Comparison of ENCODE assay signal across 8 cellular contexts in genomic region chr19:10517361-10517759, GRCh38. TPM values are rescaled to one million over a fixed set of nuclear protein-coding genes. Genes with fewer than 3 reads are reported as not detected.
DNase-seq lines count a peak whose midpoint lies in the region; ATAC-seq and TF ChIP-seq lines count a peak whose summit lies in the region.

S1PR5 (minus strand) TSS chr19:10517447; CDS start chr19:10515011, 2,436 bp downstream.

- no peaks in the 10 kb centered on the region for H3F3A ChIP-seq in DOHH2 (ENCODE audit: control insufficient read depth, insufficient read depth)

- H3K27me3 ChIP-seq in DOHH2 (ENCODE audit: control insufficient read depth, low read length) (peaks cover 46% of the 10 kb centered on the region), layer of hippocampus (ENCODE audit: control insufficient read depth, insufficient read depth, low read length) (peaks cover 6% of the 10 kb centered on the region), thymus (ENCODE audit: control insufficient read depth, insufficient read depth) (peaks cover 72% of the 10 kb centered on the region)

- WGBS in thymus, result 6% methylated on average over 39 of the region's 39 CpGs

- H3K36me3 Mint-ChIP-seq in brain, result no peaks in the 10 kb centered on the region

- H3K27ac Mint-ChIP-seq in brain, result peak within 1 kb of the TSS in 2 of 5 experiments; percentile 8 to 52

- H3K9me3 Mint-ChIP-seq in brain, result peaks cover 0 to 7% (median 4%) of the 10 kb centered on the region in 5 experiments

- no peak for DNase-seq in NB4 (ENCODE audit: low read depth)
- DNase-seq in NCI-H128 (lab: John Stamatoyannopoulos, UW; ENCODE audit: unreplicated experiment), result no peak

- H3K4me2 ChIP-seq in DOHH2 (ENCODE audit: low read length), result peak within 1 kb of the TSS; percentile 28

- H3K36me3 ChIP-seq in DOHH2 (ENCODE audit: control insufficient read depth, low read length) (no peaks in the 10 kb centered on the region), thymus (ENCODE audit: control insufficient read depth, insufficient read depth) (no peaks in the 10 kb centered on the region)

- no peaks in the 10 kb centered on the region for H3K79me2 ChIP-seq in DOHH2 (ENCODE audit: control insufficient read depth, low read length)

- H3K4me1 ChIP-seq in DOHH2 (ENCODE audit: control insufficient read depth, low read length), result peaks cover 17% of the 10 kb centered on the region
- peaks cover 20% of the 10 kb centered on the region for H3K4me1 ChIP-seq in thymus (ENCODE audit: control insufficient read depth, insufficient read depth, low read length)

- H3K27me3 Mint-ChIP-seq in brain, result peaks cover 82% of the 10 kb centered on the region

- 0 out of 2 replicates have a peak within 1 kb of the TSS, but pooled peaks have one; percentile 5 for H3K4me3 ChIP-seq in DOHH2 (ENCODE audit: low read length)
- peak within 1 kb of the TSS; percentile 5 for H3K4me3 ChIP-seq in NB4 (ENCODE audit: low read depth, low read length)
- peak within 1 kb of the TSS; percentile 25 for H3K4me3 ChIP-seq in thymus (ENCODE audit: low read length)

- H3K4me3 Mint-ChIP-seq in brain, result peak within 1 kb of the TSS; percentile 57 to 85 (median 79)

- peaks cover 22% of the 10 kb centered on the region for H3K4me1 Mint-ChIP-seq in brain

- H3K27ac ChIP-seq in DOHH2 (ENCODE audit: low read depth, low read length), result no peak within 1 kb of the TSS
- H3K27ac ChIP-seq in layer of hippocampus (ENCODE audit: low read depth, low read length), result peak within 1 kb of the TSS; percentile 99
- H3K27ac ChIP-seq in thymus (ENCODE audit: low read depth), result no peak within 1 kb of the TSS

- H4K20me1 ChIP-seq in DOHH2 (ENCODE audit: control insufficient read depth, insufficient read depth, low read depth, low read length), result peaks cover 2% of the 10 kb centered on the region; the same call in 1 of the 2 replicates

- H3K9me2 ChIP-seq in DOHH2 (replicated peaks; ENCODE audit: control insufficient read depth, low read length), result no peaks in the 10 kb centered on the region

- TF ChIP-seq CTCF in DOHH2 (IDR thresholded peaks at IDR 0.05; ENCODE audit: low read depth, low read length, poor library complexity, severe bottlenecking) (no peak), NB4 (IDR thresholded peaks at IDR 0.05; ENCODE audit: low read depth, low read length) (no peak), brain (conservative IDR thresholded peaks at IDR 0.05) (no peak)

- H3K9me3 ChIP-seq in DOHH2 (ENCODE audit: control insufficient read depth, insufficient read depth, low read length), result no peaks in the 10 kb centered on the region
- no peaks in the 10 kb centered on the region for H3K9me3 ChIP-seq in thymus (ENCODE audit: control insufficient read depth)

- no peak for TF ChIP-seq POLR2A in NB4 (IDR thresholded peaks at IDR 0.05; ENCODE audit: extremely low read depth, insufficient read length)

- ATAC-seq in GM19452 (IDR thresholded peaks at IDR 0.05; ENCODE audit: unreplicated experiment) (no peak), GM21390 (IDR thresholded peaks at IDR 0.05; ENCODE audit: unreplicated experiment) (no peak)

RNA-seq across cellular contexts. Expression of gene S1PR5, which starts in this region (rescaled TPM):
- 19.0 TPM for polyA plus RNA-seq in brain (ENCODE audit: insufficient read depth, low read depth, low replicate concordance)
- polyA plus RNA-seq in thymus, result 4.2 TPM
